22 cellular contexts compared by ENCODE assay signal in the genomic region with DNA sequence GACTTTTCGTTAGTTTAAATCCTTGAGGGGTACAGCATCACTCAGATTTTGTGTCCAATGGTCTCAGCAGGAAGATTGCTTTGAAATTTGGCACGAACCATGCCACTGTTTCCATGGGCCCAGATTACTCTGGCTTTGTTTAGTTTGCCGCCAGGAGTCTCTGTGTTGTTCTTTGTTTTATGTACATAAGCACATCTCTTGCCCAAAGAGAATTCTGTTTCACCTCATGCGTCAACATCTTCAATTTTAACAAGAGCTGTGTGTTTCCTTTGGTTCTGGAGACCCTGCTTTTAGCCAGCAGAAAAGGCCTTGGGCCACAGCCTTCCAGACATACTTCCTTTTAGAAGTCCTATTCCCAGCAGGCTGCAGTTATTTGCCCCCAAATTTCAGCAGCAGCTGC.
DNase-seq lines count a peak whose midpoint lies in the region; ATAC-seq and TF ChIP-seq lines count a peak whose summit lies in the region.
"Had no signal": no experiment of that assay in that cellular context is flagged by ENCODE, and none has a peak within 500 bp of the region (broad histone marks: within the 10 kb centered on the region; RNA-seq: fewer than 3 reads in every experiment).

No MANE protein-coding gene starts in this region.

- H3K9me3 Mint-ChIP-seq in activated T-cell treated with anti-CD3 and anti-CD28 coated beads, Interleukin-2, amount 50 U/mL, for 24 hours: no peaks in the 10 kb centered on the region
- no peaks in the 10 kb centered on the region for H3K9me3 Mint-ChIP-seq in T-helper 2 cell treated with Interferon-gamma antibody and Interleukin-4, amounts not matched to agents 5 μg/mL and 100 μg/mL, for 36 hours
- no peaks in the 10 kb centered on the region for H3K9me3 Mint-ChIP-seq in CD4-positive, alpha-beta memory T cell
- H3K9me3 Mint-ChIP-seq: activated CD8-positive, alpha-beta T cell treated with anti-CD3 and anti-CD28 coated beads for 36 hours; GM23338; immature natural killer cell; naive thymus-derived CD4-positive, alpha-beta T cell; stimulated activated naive CD8-positive, alpha-beta T cell treated with anti-CD3 and anti-CD28 coated beads, Interleukin-15, Interleukin-2, amounts not matched to agents 100 ng/mL and 50 ng/mL, for 24 hours had no signal

- no peak for TF ChIP-seq CTCF in WERI-Rb-1 (IDR thresholded peaks at IDR 0.05; ENCODE audit: low read depth, low read length)

- ATAC-seq in GM21390 (IDR thresholded peaks at IDR 0.05; ENCODE audit: unreplicated experiment): no peak
- ATAC-seq: activated CD8-positive, alpha-beta T cell treated with anti-CD3 and anti-CD28 coated beads for 36 hours; GM12878; GM23338; naive thymus-derived CD4-positive, alpha-beta T cell; SK-N-SH treated with all-trans-retinoic acid at 6 μM for 48 hours had no signal

- POLR2A ChIA-PET in CD4-positive, alpha-beta memory T cell (lab: Charles Lee; ENCODE audit: partially characterized antibody): no interaction called here

- H3K4me3 ChIP-seq in WERI-Rb-1 (ENCODE audit: low read depth, low read length): no peak overlapping the region
- no peak overlapping the region for H3K4me3 ChIP-seq in CD4-positive, alpha-beta memory T cell (ENCODE audit: low read length in 2 of 2)
- H3K4me3 ChIP-seq: coronary artery, GM12878, GM23338, lung, uterus had no signal

- DNase-seq in activated T-cell treated with anti-CD3 and anti-CD28 coated beads, Interleukin-2, amount 50 U/mL, for 24 hours: no peak
- DNase-seq in activated T-cell treated with anti-CD3 and anti-CD28 coated beads, Interleukin-2, amount 50 U/mL, for 48 hours: no peak
- peak; percentile 60 for DNase-seq in NCI-H774 (lab: John Stamatoyannopoulos, UW)
- DNase-seq in fibroblast of gingiva (ENCODE audit: low read depth): peak; percentile 58
- no peak for DNase-seq in WERI-Rb-1
- DNase-seq in T-helper 2 cell treated with Interferon-gamma antibody and Interleukin-4, amounts not matched to agents 5 μg/mL and 100 μg/mL, for 36 hours (ENCODE audit: low spot score): no peak
- no peak for DNase-seq in CD4-positive, alpha-beta memory T cell
- DNase-seq: activated CD8-positive, alpha-beta T cell treated with anti-CD3 and anti-CD28 coated beads for 36 hours; amniotic stem cell; erythroblast; immature natural killer cell; naive thymus-derived CD4-positive, alpha-beta T cell; NCI-H526 treated with DMSO at 0.1 percent for 48 hours; uterus had no signal

- no peaks in the 10 kb centered on the region for H3K9me3 ChIP-seq in WERI-Rb-1 (ENCODE audit: severe bottlenecking)
- no peaks in the 10 kb centered on the region for H3K9me3 ChIP-seq in CD4-positive, alpha-beta memory T cell (ENCODE audit: control insufficient read depth in 1 of 2, low read length in 2 of 2)
- H3K9me3 ChIP-seq: uterus had no signal

- H3K4me3 Mint-ChIP-seq in activated T-cell treated with anti-CD3 and anti-CD28 coated beads, Interleukin-2, amount 50 U/mL, for 24 hours: no peak overlapping the region
- H3K4me3 Mint-ChIP-seq in T-helper 2 cell treated with Interferon-gamma antibody and Interleukin-4, amounts not matched to agents 5 μg/mL and 100 μg/mL, for 36 hours: no peak overlapping the region
- no peak overlapping the region for H3K4me3 Mint-ChIP-seq in CD4-positive, alpha-beta memory T cell
- H3K4me3 Mint-ChIP-seq: activated CD8-positive, alpha-beta T cell treated with anti-CD3 and anti-CD28 coated beads for 36 hours; GM23338; immature natural killer cell; naive thymus-derived CD4-positive, alpha-beta T cell; stimulated activated naive CD8-positive, alpha-beta T cell treated with anti-CD3 and anti-CD28 coated beads, Interleukin-15, Interleukin-2, amounts not matched to agents 100 ng/mL and 50 ng/mL, for 24 hours had no signal

- no peak overlapping the region for H3K27ac ChIP-seq in WERI-Rb-1
- H3K27ac ChIP-seq in CD4-positive, alpha-beta memory T cell (ENCODE audit: low read depth, low read length): no peak overlapping the region
- H3K27ac ChIP-seq: coronary artery, HL-60, uterus had no signal

- H3K27ac Mint-ChIP-seq in activated T-cell treated with anti-CD3 and anti-CD28 coated beads, Interleukin-2, amount 50 U/mL, for 24 hours: peak overlapping the region; percentile 64
- no peak overlapping the region for H3K27ac Mint-ChIP-seq in T-helper 2 cell treated with Interferon-gamma antibody and Interleukin-4, amounts not matched to agents 5 μg/mL and 100 μg/mL, for 36 hours
- H3K27ac Mint-ChIP-seq in CD4-positive, alpha-beta memory T cell: peak overlapping the region in 2 of 7 donors; percentile 24 to 31
- H3K27ac Mint-ChIP-seq: activated CD8-positive, alpha-beta T cell treated with anti-CD3 and anti-CD28 coated beads for 36 hours; stimulated activated naive CD8-positive, alpha-beta T cell treated with anti-CD3 and anti-CD28 coated beads, Interleukin-15, Interleukin-2, amounts not matched to agents 100 ng/mL and 50 ng/mL, for 24 hours had no signal

- peaks cover 93% of the 10 kb centered on the region for H3K36me3 Mint-ChIP-seq in activated T-cell treated with anti-CD3 and anti-CD28 coated beads, Interleukin-2, amount 50 U/mL, for 24 hours (ENCODE audit: low read depth)
- peaks cover 47% of the 10 kb centered on the region for H3K36me3 Mint-ChIP-seq in T-helper 2 cell treated with Interferon-gamma antibody and Interleukin-4, amounts not matched to agents 5 μg/mL and 100 μg/mL, for 36 hours (ENCODE audit: low read depth)
- H3K36me3 Mint-ChIP-seq in CD4-positive, alpha-beta memory T cell: peaks cover 34 to 68% of the 10 kb centered on the region in 2 donors

- H3K4me1 Mint-ChIP-seq in activated T-cell treated with anti-CD3 and anti-CD28 coated beads, Interleukin-2, amount 50 U/mL, for 24 hours (ENCODE audit: low read depth): peaks cover 15% of the 10 kb centered on the region
- H3K4me1 Mint-ChIP-seq in T-helper 2 cell treated with Interferon-gamma antibody and Interleukin-4, amounts not matched to agents 5 μg/mL and 100 μg/mL, for 36 hours (ENCODE audit: low read depth): peaks cover 6% of the 10 kb centered on the region
- H3K4me1 Mint-ChIP-seq in CD4-positive, alpha-beta memory T cell: peaks cover 0 to 7% (median 2%) of the 10 kb centered on the region in 4 donors
- H3K4me1 Mint-ChIP-seq: GM23338 had no signal

- H3K36me3 ChIP-seq in WERI-Rb-1: peaks cover 93% of the 10 kb centered on the region
- H3K36me3 ChIP-seq in CD4-positive, alpha-beta memory T cell (ENCODE audit: insufficient read depth, low read length): peaks cover 59% of the 10 kb centered on the region

- H3K27me3 ChIP-seq in WERI-Rb-1 (ENCODE audit: insufficient read depth, low read depth, severe bottlenecking): no peaks in the 10 kb centered on the region
- H3K27me3 ChIP-seq in CD4-positive, alpha-beta memory T cell (ENCODE audit: insufficient read depth, low read length): no peaks in the 10 kb centered on the region
- H3K27me3 ChIP-seq: uterus had no signal

- intact Hi-C loops in CD4-positive, alpha-beta memory T cell (cut with micrococcal nuclease): no loop called here

- no peaks in the 10 kb centered on the region for H3K27me3 Mint-ChIP-seq in activated T-cell treated with anti-CD3 and anti-CD28 coated beads, Interleukin-2, amount 50 U/mL, for 24 hours
- no peaks in the 10 kb centered on the region for H3K27me3 Mint-ChIP-seq in T-helper 2 cell treated with Interferon-gamma antibody and Interleukin-4, amounts not matched to agents 5 μg/mL and 100 μg/mL, for 36 hours (ENCODE audit: low read depth)
- no peaks in the 10 kb centered on the region for H3K27me3 Mint-ChIP-seq in CD4-positive, alpha-beta memory T cell
- H3K27me3 Mint-ChIP-seq: activated CD8-positive, alpha-beta T cell treated with anti-CD3 and anti-CD28 coated beads for 36 hours; naive thymus-derived CD4-positive, alpha-beta T cell; stimulated activated naive CD8-positive, alpha-beta T cell treated with anti-CD3 and anti-CD28 coated beads, Interleukin-15, Interleukin-2, amounts not matched to agents 100 ng/mL and 50 ng/mL, for 24 hours had no signal

- H3K4me1 ChIP-seq in CD4-positive, alpha-beta memory T cell (ENCODE audit: insufficient read depth, low read length): no peaks in the 10 kb centered on the region
- H3K4me1 ChIP-seq: uterus had no signal

- CTCF ChIA-PET in CD4-positive, alpha-beta memory T cell (lab: Charles Lee; ENCODE audit: partially characterized antibody): interaction anchor here (1.0 kb wide), 1 partner anchor 22 kb away, joined by 3 read pairs; no protein-coding TSS in a partner anchor

Comparison
In these comparisons a context has a peak if more than half of its experiments do, and no peak if none do; other contexts are left out.
1. DNase-seq: peak in NCI-H774 (single experiment) and fibroblast of gingiva (single experiment); none in activated T-cell treated with anti-CD3 and anti-CD28 coated beads, Interleukin-2, amount 50 U/mL, for 24 hours (single experiment), activated T-cell treated with anti-CD3 and anti-CD28 coated beads, Interleukin-2, amount 50 U/mL, for 48 hours (0 of 2), WERI-Rb-1 (single experiment), T-helper 2 cell treated with Interferon-gamma antibody and Interleukin-4, amounts not matched to agents 5 μg/mL and 100 μg/mL, for 36 hours (single experiment) and CD4-positive, alpha-beta memory T cell (0 of 5).